8 cellular contexts compared by ENCODE assay signal in the genomic region with DNA sequence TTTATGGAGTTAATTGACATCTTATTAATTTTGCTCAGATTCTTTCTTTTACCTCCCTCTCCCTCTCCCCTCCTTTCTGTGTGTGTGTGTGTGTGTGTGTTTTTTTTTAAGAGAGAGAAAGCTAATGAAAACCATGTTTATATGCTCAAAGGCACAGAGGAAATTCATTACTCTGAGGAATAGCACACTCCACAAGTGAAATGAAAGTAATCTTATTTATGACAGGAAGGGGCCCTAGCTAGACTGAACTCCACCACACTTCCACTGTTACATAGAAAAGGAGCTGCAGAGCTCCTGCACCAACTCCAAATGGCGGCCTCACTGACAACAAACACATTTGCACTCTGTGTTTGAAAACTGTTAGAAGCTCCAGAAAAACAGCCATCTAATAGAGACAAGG.
DNase-seq lines count a peak whose midpoint lies in the region; ATAC-seq and TF ChIP-seq lines count a peak whose summit lies in the region.

No MANE protein-coding gene starts in this region.

- H3K79me2 ChIP-seq in GM23248 (ENCODE audit: insufficient read depth), result no peaks in the 10 kb centered on the region; the same call in 1 of the 2 replicates

- ATAC-seq in GM18505 (IDR thresholded peaks at IDR 0.05; ENCODE audit: unreplicated experiment) (peak; percentile 84), SK-N-SH treated with all-trans-retinoic acid at 6 μM for 48 hours (peak; percentile 84), left lobe of liver (peak; percentile 34), upper lobe of left lung (ENCODE audit: low FRiP score in 2 of 2) (no peak)

- TF ChIP-seq EP300 in upper lobe of left lung (IDR thresholded peaks at IDR 0.05), result no peak

- H3K9me3 ChIP-seq in GM23248 (ENCODE audit: low read depth) (no peaks in the 10 kb centered on the region), upper lobe of left lung (no peaks in the 10 kb centered on the region)

- H3K4me3 ChIP-seq in GM23248 (peak overlapping the region; percentile 13), upper lobe of left lung (no peak overlapping the region)

- WGBS in GM23248 (ENCODE audit: low coverage in 1 of 2, low lambda C conversion rate in 2 of 2, missing lambda C conversion rate in 2 of 2), 2 experiments, result 3 to 6% methylated on average over 1 of the region's 1 CpG
- 47 to 50% methylated on average over 1 of the region's 1 CpG for WGBS in upper lobe of left lung, 2 donors

- peaks cover 33% of the 10 kb centered on the region for H3F3A ChIP-seq in GM23248 (ENCODE audit: insufficient read depth)

- in situ Hi-C loops in GM23248 (cut with MboI), result loop anchor here (10.0 to 25.0 kb wide), 4 partner anchors 350 to 1212 kb away; a partner anchor contains a TSS
- in situ Hi-C loops in GM13977 (cut with MboI; ENCODE audit: low pct_unique_long_range_greater_than_20kb, low sequenced_read_pairs, unreplicated experiment), result loop anchor here (25.0 kb wide), 1 partner anchor 1200 kb away; no protein-coding TSS in a partner anchor

- peak overlapping the region; percentile 27; the same call in 1 of the 2 replicates for H3K9ac ChIP-seq in GM23248

- H3K27me3 ChIP-seq in GM23248 (replicated peaks; ENCODE audit: insufficient read depth) (no peaks in the 10 kb centered on the region), upper lobe of left lung (no peaks in the 10 kb centered on the region)

- H3K9me2 ChIP-seq in GM23248 (ENCODE audit: insufficient read depth), result no peaks in the 10 kb centered on the region

- peak overlapping the region; percentile 51 for H2AFZ ChIP-seq in GM23248

- peaks cover 61% of the 10 kb centered on the region for H3K4me1 ChIP-seq in GM23248 (ENCODE audit: insufficient read depth)
- H3K4me1 ChIP-seq in upper lobe of left lung, result peaks cover 0 to 15% (median 13%) of the 10 kb centered on the region in 4 donors

- DNase-seq in GM23248, result peak; percentile 47
- no peak for DNase-seq in left lobe of liver (ENCODE audit: low spot score)
- no peak for DNase-seq in NCI-H1048 (lab: John Stamatoyannopoulos, UW)
- no peak for DNase-seq in GM13977 (ENCODE audit: low spot score)
- no peak for DNase-seq in upper lobe of left lung
- DNase-seq in AG08395 (ENCODE audit: low spot score), result no peak

- TF ChIP-seq POLR2A in GM18505 (IDR thresholded peaks at IDR 0.05; ENCODE audit: borderline replicate concordance, extremely low read depth, insufficient read depth, insufficient read length) (no peak), upper lobe of left lung (IDR thresholded peaks at IDR 0.05) (no peak)

- H3K27ac ChIP-seq in GM23248, result peak overlapping the region; percentile 30
- no peak overlapping the region for H3K27ac ChIP-seq in upper lobe of left lung

- TF ChIP-seq CTCF in GM13977 (IDR thresholded peaks at IDR 0.05; ENCODE audit: extremely low read depth, insufficient read depth, missing control alignments) (no peak), upper lobe of left lung (IDR thresholded peaks at IDR 0.05) (no peak)

- peak overlapping the region; percentile 66 for H3K4me2 ChIP-seq in GM23248 (ENCODE audit: unreplicated experiment)

- no peaks in the 10 kb centered on the region for H4K20me1 ChIP-seq in GM23248 (ENCODE audit: insufficient read depth)

- no peaks in the 10 kb centered on the region for H3K36me3 ChIP-seq in GM23248 (ENCODE audit: low read depth)
- no peaks in the 10 kb centered on the region for H3K36me3 ChIP-seq in upper lobe of left lung

TF ChIP-seq in SK-N-SH treated with all-trans-retinoic acid at 6 μM for 48 hours, 23 proteins besides CTCF, POLR2A, EP300 and RAD21:
- TF ChIP-seq, protein P1, sequence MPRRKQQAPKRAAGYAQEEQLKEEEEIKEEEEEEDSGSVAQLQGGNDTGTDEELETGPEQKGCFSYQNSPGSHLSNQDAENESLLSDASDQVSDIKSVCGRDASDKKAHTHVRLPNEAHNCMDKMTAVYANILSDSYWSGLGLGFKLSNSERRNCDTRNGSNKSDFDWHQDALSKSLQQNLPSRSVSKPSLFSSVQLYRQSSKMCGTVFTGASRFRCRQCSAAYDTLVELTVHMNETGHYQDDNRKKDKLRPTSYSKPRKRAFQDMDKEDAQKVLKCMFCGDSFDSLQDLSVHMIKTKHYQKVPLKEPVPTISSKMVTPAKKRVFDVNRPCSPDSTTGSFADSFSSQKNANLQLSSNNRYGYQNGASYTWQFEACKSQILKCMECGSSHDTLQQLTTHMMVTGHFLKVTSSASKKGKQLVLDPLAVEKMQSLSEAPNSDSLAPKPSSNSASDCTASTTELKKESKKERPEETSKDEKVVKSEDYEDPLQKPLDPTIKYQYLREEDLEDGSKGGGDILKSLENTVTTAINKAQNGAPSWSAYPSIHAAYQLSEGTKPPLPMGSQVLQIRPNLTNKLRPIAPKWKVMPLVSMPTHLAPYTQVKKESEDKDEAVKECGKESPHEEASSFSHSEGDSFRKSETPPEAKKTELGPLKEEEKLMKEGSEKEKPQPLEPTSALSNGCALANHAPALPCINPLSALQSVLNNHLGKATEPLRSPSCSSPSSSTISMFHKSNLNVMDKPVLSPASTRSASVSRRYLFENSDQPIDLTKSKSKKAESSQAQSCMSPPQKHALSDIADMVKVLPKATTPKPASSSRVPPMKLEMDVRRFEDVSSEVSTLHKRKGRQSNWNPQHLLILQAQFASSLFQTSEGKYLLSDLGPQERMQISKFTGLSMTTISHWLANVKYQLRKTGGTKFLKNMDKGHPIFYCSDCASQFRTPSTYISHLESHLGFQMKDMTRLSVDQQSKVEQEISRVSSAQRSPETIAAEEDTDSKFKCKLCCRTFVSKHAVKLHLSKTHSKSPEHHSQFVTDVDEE (CRISPR knock-in tag; IDR thresholded peaks at IDR 0.05), result 0 out of 2 replicates have a peak, but pooled peaks have one; percentile 28
- TF ChIP-seq SNAI2 (CRISPR knock-in tag; IDR thresholded peaks at IDR 0.05), result no peak
- TF ChIP-seq ISL1 (CRISPR knock-in tag; IDR thresholded peaks at IDR 0.05), result peak; percentile 13; the same call in 1 of the 2 replicates
- TF ChIP-seq ZNF70 (CRISPR knock-in tag; IDR thresholded peaks at IDR 0.05), result peak; percentile 5; the same call in 1 of the 2 replicates
- TF ChIP-seq, protein P2, sequence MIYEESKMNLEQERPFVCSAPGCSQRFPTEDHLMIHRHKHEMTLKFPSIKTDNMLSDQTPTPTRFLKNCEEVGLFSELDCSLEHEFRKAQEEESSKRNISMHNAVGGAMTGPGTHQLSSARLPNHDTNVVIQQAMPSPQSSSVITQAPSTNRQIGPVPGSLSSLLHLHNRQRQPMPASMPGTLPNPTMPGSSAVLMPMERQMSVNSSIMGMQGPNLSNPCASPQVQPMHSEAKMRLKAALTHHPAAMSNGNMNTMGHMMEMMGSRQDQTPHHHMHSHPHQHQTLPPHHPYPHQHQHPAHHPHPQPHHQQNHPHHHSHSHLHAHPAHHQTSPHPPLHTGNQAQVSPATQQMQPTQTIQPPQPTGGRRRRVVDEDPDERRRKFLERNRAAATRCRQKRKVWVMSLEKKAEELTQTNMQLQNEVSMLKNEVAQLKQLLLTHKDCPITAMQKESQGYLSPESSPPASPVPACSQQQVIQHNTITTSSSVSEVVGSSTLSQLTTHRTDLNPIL (CRISPR knock-in tag; IDR thresholded peaks at IDR 0.05; ENCODE audit: low read depth), result no peak
- TF ChIP-seq TCF4 (CRISPR knock-in tag; IDR thresholded peaks at IDR 0.05; ENCODE audit: borderline replicate concordance), result peak; percentile 85
- peak; percentile 76; the same call in 1 of the 2 replicates for TF ChIP-seq ZFP3 (CRISPR knock-in tag; IDR thresholded peaks at IDR 0.05)
- no peak for TF ChIP-seq ZC3H10 (CRISPR knock-in tag; IDR thresholded peaks at IDR 0.05)
- TF ChIP-seq CSDC2 (CRISPR knock-in tag; IDR thresholded peaks at IDR 0.05), result no peak

Comparison
In these comparisons a context has a peak if more than half of its experiments do, and no peak if none do; other contexts are left out.
1. ATAC-seq: peak in GM18505 (single experiment), SK-N-SH treated with all-trans-retinoic acid at 6 μM for 48 hours (single experiment) and left lobe of liver (single experiment); none in upper lobe of left lung (0 of 2).